Comparison of ENCODE assay signal across 9 cellular contexts in genomic region chr14:28766505-28767238, GRCh38. TPM values are rescaled to one million over a fixed set of nuclear protein-coding genes. Genes with fewer than 3 reads are reported as not detected.
A peak's percentile ranks its signal among the peaks of the same experiment; 100 is the strongest.
DNase-seq lines count a peak whose midpoint lies in the region; ATAC-seq and TF ChIP-seq lines count a peak whose summit lies in the region.
"Had no signal": no experiment of that assay in that cellular context is flagged by ENCODE, and none has a peak within 500 bp of the region (broad histone marks: within the 10 kb centered on the region; RNA-seq: fewer than 3 reads in every experiment).

Gene FOXG1, plus strand, starts transcription at chr14:28766787. Its CDS starts 493 bp downstream, at chr14:28767280.

- peak; percentile 91 for DNase-seq in GM12865 (ENCODE audit: low read depth)
- no peak for DNase-seq in activated CD8-positive, alpha-beta T cell treated with anti-CD3 and anti-CD28 coated beads, Interleukin-2, amount 10 ng/mL, durations not matched to agents 7 days and 5 days
- peak; percentile 76 for DNase-seq in inferior parietal cortex (ENCODE audit: extremely low spot score)
- DNase-seq in tibial nerve (ENCODE audit: low spot score in 2 of 2): no peak
- DNase-seq in EL: no peak

- H3K4me3 ChIP-seq in GM12865 (ENCODE audit: low read depth, low read length) (peak within 1 kb of the TSS; percentile 65), KMS-11 (IDR thresholded peaks at IDR 0.05; ENCODE audit: insufficient read depth, low read depth, low read length) (no peak within 1 kb of the TSS), tibial nerve (peak within 1 kb of the TSS in 3 of 4 donors; percentile 19 to 50 (median 23))

- H3K4me1 ChIP-seq in KMS-11 (ENCODE audit: low read depth, poor library complexity, severe bottlenecking) (no peaks in the 10 kb centered on the region), tibial nerve (peaks cover 0 to 28% (median 12%) of the 10 kb centered on the region in 4 donors)
- H3K4me1 ChIP-seq: pancreas had no signal

- H4K20me1 ChIP-seq in KMS-11 (ENCODE audit: insufficient read depth): no peaks in the 10 kb centered on the region

- H3K9me3 Mint-ChIP-seq in activated CD8-positive, alpha-beta T cell treated with anti-CD3 and anti-CD28 coated beads, Interleukin-2, amount 10 ng/mL, durations not matched to agents 7 days and 5 days (ENCODE audit: insufficient read depth): no peaks in the 10 kb centered on the region

- 6 to 7% methylated on average over 59 to 66 of the region's 80 CpGs for WGBS in tibial nerve, 2 donors

- H3K27me3 ChIP-seq in KMS-11 (ENCODE audit: insufficient read depth, low read depth) (no peaks in the 10 kb centered on the region), tibial nerve (peaks cover 9 to 95% of the 10 kb centered on the region in 2 donors)

- H3K79me2 ChIP-seq in KMS-11 (ENCODE audit: insufficient read depth, low read depth): no peaks in the 10 kb centered on the region

- no peak for TF ChIP-seq CTCF in GM12865 (IDR thresholded peaks at IDR 0.05; ENCODE audit: insufficient read depth, low read depth, low read length, missing control alignments)
- TF ChIP-seq CTCF in KMS-11 (conservative IDR thresholded peaks at IDR 0.05; ENCODE audit: low read depth, low read length): no peak
- no peak for TF ChIP-seq CTCF in tibial nerve (IDR thresholded peaks at IDR 0.05)

- peak within 1 kb of the TSS; percentile 45 for H3K4me3 Mint-ChIP-seq in activated CD8-positive, alpha-beta T cell treated with anti-CD3 and anti-CD28 coated beads, Interleukin-2, amount 10 ng/mL, durations not matched to agents 7 days and 5 days

- H2AFZ ChIP-seq in KMS-11 (ENCODE audit: low read depth): peak within 1 kb of the TSS; percentile 75

- H3K4me1 Mint-ChIP-seq in activated CD8-positive, alpha-beta T cell treated with anti-CD3 and anti-CD28 coated beads, Interleukin-2, amount 10 ng/mL, durations not matched to agents 7 days and 5 days (ENCODE audit: low read depth): peaks cover 3% of the 10 kb centered on the region

- CTCF ChIA-PET in activated CD8-positive, alpha-beta T cell treated with anti-CD3 and anti-CD28 coated beads, Interleukin-2, amount 10 ng/mL, durations not matched to agents 7 days and 5 days (lab: Charles Lee): no interaction called here

- ATAC-seq in activated CD8-positive, alpha-beta T cell treated with anti-CD3 and anti-CD28 coated beads, Interleukin-2, amount 10 ng/mL, durations not matched to agents 7 days and 5 days: no peak
- ATAC-seq in GM19328 (IDR thresholded peaks at IDR 0.05; ENCODE audit: unreplicated experiment) (no peak), HG03175 (IDR thresholded peaks at IDR 0.05; ENCODE audit: unreplicated experiment) (no peak)

- no peak for TF ChIP-seq EP300 in tibial nerve (IDR thresholded peaks at IDR 0.05)

- H3K27me3 Mint-ChIP-seq in activated CD8-positive, alpha-beta T cell treated with anti-CD3 and anti-CD28 coated beads, Interleukin-2, amount 10 ng/mL, durations not matched to agents 7 days and 5 days (ENCODE audit: low read depth): peaks cover 52% of the 10 kb centered on the region

- POLR2A ChIA-PET in activated CD8-positive, alpha-beta T cell treated with anti-CD3 and anti-CD28 coated beads, Interleukin-2, amount 10 ng/mL, durations not matched to agents 7 days and 5 days (lab: Charles Lee): no interaction called here

- peaks cover 0 to 4% (median 0%) of the 10 kb centered on the region in 4 donors for H3K9me3 ChIP-seq in tibial nerve
- H3K9me3 ChIP-seq: pancreas had no signal

- H3K4me2 ChIP-seq in KMS-11: 0 out of 2 replicates have a peak within 1 kb of the TSS, but pooled peaks have one; percentile 29

- H3K27ac Mint-ChIP-seq in activated CD8-positive, alpha-beta T cell treated with anti-CD3 and anti-CD28 coated beads, Interleukin-2, amount 10 ng/mL, durations not matched to agents 7 days and 5 days: peak within 1 kb of the TSS; percentile 72

- H3K36me3 ChIP-seq in KMS-11 (ENCODE audit: insufficient read depth): no peaks in the 10 kb centered on the region
- H3K36me3 ChIP-seq in tibial nerve: no peaks in the 10 kb centered on the region
- H3K36me3 ChIP-seq: pancreas had no signal

- H3K27ac ChIP-seq in KMS-11 (peak within 1 kb of the TSS; percentile 42; the same call in 1 of the 2 replicates), tibial nerve (no peak within 1 kb of the TSS)
- H3K27ac ChIP-seq: pancreas had no signal

- peak within 1 kb of the TSS; percentile 51; the same call in 1 of the 2 replicates for H3K9ac ChIP-seq in KMS-11

- TF ChIP-seq POLR2A in tibial nerve (IDR thresholded peaks at IDR 0.05): no peak

- peaks cover 18% of the 10 kb centered on the region for H3K36me3 Mint-ChIP-seq in activated CD8-positive, alpha-beta T cell treated with anti-CD3 and anti-CD28 coated beads, Interleukin-2, amount 10 ng/mL, durations not matched to agents 7 days and 5 days (ENCODE audit: low read depth)

RNA-seq across cellular contexts. Expression of gene FOXG1, which starts in this region (rescaled TPM):
- total RNA-seq in activated CD8-positive, alpha-beta T cell treated with anti-CD3 and anti-CD28 coated beads, Interleukin-2, amount 10 ng/mL, durations not matched to agents 7 days and 5 days: not detected
- total RNA-seq in tibial nerve: not detected
- total RNA-seq: pancreas had no signal

Comparison
In these comparisons a context has a peak if more than half of its experiments do, and no peak if none do; other contexts are left out.
1. DNase-seq: peak in GM12865 (single experiment) and inferior parietal cortex (single experiment); none in activated CD8-positive, alpha-beta T cell treated with anti-CD3 and anti-CD28 coated beads, Interleukin-2, amount 10 ng/mL, durations not matched to agents 7 days and 5 days (single experiment), tibial nerve (0 of 2) and EL (single experiment).